Comparison of ENCODE assay signal across 27 cellular contexts in genomic region chr1:2436876-2437275, GRCh38.
"Had no signal": no experiment of that assay in that cellular context is flagged by ENCODE, and none has a peak within 500 bp of the region (broad histone marks: within the 10 kb centered on the region; RNA-seq: fewer than 3 reads in every experiment).

No MANE protein-coding gene starts in this region.

- H3K4me3 ChIP-seq: left lung, lower lobe of right lung, pancreas, prostate gland, skin epidermis, suprapubic skin, thoracic aorta, tibial artery, upper lobe of right lung had no signal

- ATAC-seq: left colon, left lung, lower lobe of right lung, pancreas, right cardiac atrium, sciatic nerve, upper lobe of right lung had no signal

- H3K9me3 ChIP-seq: left lung, lower lobe of right lung, pancreas, prostate gland, suprapubic skin, thoracic aorta, tibial artery, upper lobe of right lung had no signal

- H3K27me3 ChIP-seq: pancreas had no signal

- H3K4me1 ChIP-seq: left lung, lower lobe of right lung, pancreas, prostate gland, tibial artery, upper lobe of right lung had no signal

- H3K27ac ChIP-seq: left lung, lower lobe of right lung, pancreas, prostate gland, skin epidermis, suprapubic skin, thoracic aorta, tibial artery, upper lobe of right lung had no signal

- H3K36me3 ChIP-seq: left lung, lower lobe of right lung, pancreas, prostate gland, suprapubic skin, thoracic aorta, tibial artery, upper lobe of right lung had no signal

- DNase-seq: hypothalamus; immature natural killer cell; kidney; left colon; left lung; lower lobe of right lung; mammary epithelial cell; mesenchymal stem cell; naive B cell; nucleus accumbens; pancreas; posterior cingulate gyrus; retina; right cardiac atrium; stimulated activated CD4-positive, alpha-beta T cell treated with anti-CD3 and anti-CD28 coated beads, Interleukin-12 subunit alpha, Interleukin-12 subunit beta, amount 100 ng/mL, for 4 hours; stimulated activated CD4-positive, alpha-beta T cell treated with anti-CD3 and anti-CD28 coated beads, Interleukin-15, amount 100 ng/mL, for 24 hours; stimulated activated CD4-positive, alpha-beta T cell treated with anti-CD3 and anti-CD28 coated beads, Interleukin-2, amount 100 ng/mL, for 24 hours; stimulated activated CD4-positive, alpha-beta T cell treated with anti-CD3 and anti-CD28 coated beads, Interleukin-4, amount 100 ng/mL, for 1 hour; stimulated activated naive CD4-positive, alpha-beta T cell; tibial artery; trophoblast cell; upper lobe of right lung had no signal
